16 cellular contexts compared by ENCODE assay signal in genomic region chr6:151313060-151313459, GRCh38.
DNase-seq lines count a peak whose midpoint lies in the region; ATAC-seq and TF ChIP-seq lines count a peak whose summit lies in the region.
"Had no signal": no experiment of that assay in that cellular context is flagged by ENCODE, and none has a peak within 500 bp of the region (broad histone marks: within the 10 kb centered on the region; RNA-seq: fewer than 3 reads in every experiment).

No MANE protein-coding gene starts in this region.

- no peak overlapping the region for H3K4me3 Mint-ChIP-seq in activated CD4-positive, alpha-beta T cell treated with anti-CD3 and anti-CD28 coated beads, Interleukin-2, amount 10 ng/mL, durations not matched to agents 24 days and 14 days
- H3K4me3 Mint-ChIP-seq: activated naive CD4-positive, alpha-beta T cell treated with anti-CD3 and anti-CD28 coated beads for 36 hours; central memory CD8-positive, alpha-beta T cell had no signal

- no peaks in the 10 kb centered on the region for H3K36me3 Mint-ChIP-seq in activated CD4-positive, alpha-beta T cell treated with anti-CD3 and anti-CD28 coated beads, Interleukin-2, amount 10 ng/mL, durations not matched to agents 24 days and 14 days (ENCODE audit: low read depth)

- peaks cover 7% of the 10 kb centered on the region for H3K27me3 Mint-ChIP-seq in activated CD4-positive, alpha-beta T cell treated with anti-CD3 and anti-CD28 coated beads, Interleukin-2, amount 10 ng/mL, durations not matched to agents 24 days and 14 days

- H3K9me3 ChIP-seq in body of pancreas, result no peaks in the 10 kb centered on the region
- no peaks in the 10 kb centered on the region for H3K9me3 ChIP-seq in right lobe of liver
- H3K9me3 ChIP-seq: psoas muscle, vagina had no signal

- TF ChIP-seq CTCF in body of pancreas (IDR thresholded peaks at IDR 0.05) (no peak), right lobe of liver (IDR thresholded peaks at IDR 0.05) (no peak)

- no peaks in the 10 kb centered on the region for H3K4me1 Mint-ChIP-seq in activated CD4-positive, alpha-beta T cell treated with anti-CD3 and anti-CD28 coated beads, Interleukin-2, amount 10 ng/mL, durations not matched to agents 24 days and 14 days
- H3K4me1 Mint-ChIP-seq: central memory CD8-positive, alpha-beta T cell had no signal

- H3K27me3 ChIP-seq in body of pancreas (no peaks in the 10 kb centered on the region), right lobe of liver (no peaks in the 10 kb centered on the region)
- H3K27me3 ChIP-seq: vagina had no signal

- H3K36me3 ChIP-seq in body of pancreas (replicated peaks in 1 of 2; ENCODE audit: insufficient read depth in 1 of 2, low read depth in 2 of 2), result no peaks in the 10 kb centered on the region
- H3K36me3 ChIP-seq in right lobe of liver, result no peaks in the 10 kb centered on the region
- H3K36me3 ChIP-seq: vagina had no signal

- H3K9me3 Mint-ChIP-seq in activated CD4-positive, alpha-beta T cell treated with anti-CD3 and anti-CD28 coated beads, Interleukin-2, amount 10 ng/mL, durations not matched to agents 24 days and 14 days, result peaks cover 7% of the 10 kb centered on the region

- DNase-seq in DMS79 treated with DMSO at 0.1 percent for 48 hours (lab: John Stamatoyannopoulos, UW), result peak; percentile 87
- peak; percentile 73 for DNase-seq in NCI-H2029 (lab: John Stamatoyannopoulos, UW)
- DNase-seq in body of pancreas, result peak; percentile 24 to 62 (median 52)
- DNase-seq in right lobe of liver, result no peak
- no peak for DNase-seq in activated CD8-positive, alpha-beta memory T cell treated with anti-CD3 and anti-CD28 coated beads, Interleukin-2, amount 50 U/mL, for 48 hours
- no peak for DNase-seq in erythroblast (lab: John Stamatoyannopoulos, UW)
- DNase-seq in head of caudate nucleus, result no peak
- DNase-seq in activated CD4-positive, alpha-beta T cell treated with anti-CD3 and anti-CD28 coated beads, Interleukin-2, amount 10 ng/mL, durations not matched to agents 24 days and 14 days, result no peak
- DNase-seq: activated naive CD4-positive, alpha-beta T cell treated with anti-CD3 and anti-CD28 coated beads for 36 hours; DND-41; psoas muscle; Right ventricle myocardium superior; stimulated activated CD4-positive, alpha-beta T cell treated with anti-CD3 and anti-CD28 coated beads, Interleukin-2, amount 100 ng/mL, for 24 hours had no signal

- no peak overlapping the region for H3K27ac Mint-ChIP-seq in activated CD4-positive, alpha-beta T cell treated with anti-CD3 and anti-CD28 coated beads, Interleukin-2, amount 10 ng/mL, durations not matched to agents 24 days and 14 days
- H3K27ac Mint-ChIP-seq: activated naive CD4-positive, alpha-beta T cell treated with anti-CD3 and anti-CD28 coated beads for 36 hours had no signal

- H3K27ac ChIP-seq in body of pancreas (no peak overlapping the region), right lobe of liver (no peak overlapping the region)
- H3K27ac ChIP-seq: psoas muscle, vagina had no signal

- H3K4me3 ChIP-seq in body of pancreas (no peak overlapping the region), right lobe of liver (no peak overlapping the region)
- H3K4me3 ChIP-seq: psoas muscle, vagina had no signal

- ATAC-seq in body of pancreas, result peak; percentile 81
- ATAC-seq in right lobe of liver, result peak; percentile 7 to 62 (median 47)
- ATAC-seq: esophagus mucosa, psoas muscle had no signal

- H3K4me1 ChIP-seq in body of pancreas (peaks cover 13% of the 10 kb centered on the region), right lobe of liver (no peaks in the 10 kb centered on the region)
- H3K4me1 ChIP-seq: psoas muscle, vagina had no signal

- intact Hi-C loops in body of pancreas (cut with DNase I) (no loop called here), right lobe of liver (cut with DNase I) (no loop called here), head of caudate nucleus (cut with DNase I) (no loop called here)
- intact Hi-C loops in activated CD4-positive, alpha-beta T cell treated with anti-CD3 and anti-CD28 coated beads, Interleukin-2, amount 10 ng/mL, durations not matched to agents 24 days and 14 days (cut with micrococcal nuclease), result no loop called here

- no peak for TF ChIP-seq POLR2A in body of pancreas (IDR thresholded peaks at IDR 0.05)
- TF ChIP-seq POLR2A in right lobe of liver (IDR thresholded peaks at IDR 0.05), result no peak
- TF ChIP-seq POLR2A in erythroblast (IDR thresholded peaks at IDR 0.05; ENCODE audit: low read length), result no peak

- WGBS in body of pancreas, 2 donors, result 15% methylated on average over 5 of the region's 5 CpGs
- WGBS in right lobe of liver (ENCODE audit: insufficient coverage, low coverage, low lambda C conversion rate, missing lambda C conversion rate), result 48% methylated on average over 5 of the region's 5 CpGs

Comparison
In these comparisons a context has a peak if more than half of its experiments do, and no peak if none do; other contexts are left out.
1. DNase-seq: peak in DMS79 treated with DMSO at 0.1 percent for 48 hours (single experiment), NCI-H2029 (single experiment) and body of pancreas (4 of 4); none in right lobe of liver (0 of 3), activated CD8-positive, alpha-beta memory T cell treated with anti-CD3 and anti-CD28 coated beads, Interleukin-2, amount 50 U/mL, for 48 hours (single experiment), erythroblast (0 of 2), head of caudate nucleus (0 of 42) and activated CD4-positive, alpha-beta T cell treated with anti-CD3 and anti-CD28 coated beads, Interleukin-2, amount 10 ng/mL, durations not matched to agents 24 days and 14 days (single experiment).